In the genomic region with DNA sequence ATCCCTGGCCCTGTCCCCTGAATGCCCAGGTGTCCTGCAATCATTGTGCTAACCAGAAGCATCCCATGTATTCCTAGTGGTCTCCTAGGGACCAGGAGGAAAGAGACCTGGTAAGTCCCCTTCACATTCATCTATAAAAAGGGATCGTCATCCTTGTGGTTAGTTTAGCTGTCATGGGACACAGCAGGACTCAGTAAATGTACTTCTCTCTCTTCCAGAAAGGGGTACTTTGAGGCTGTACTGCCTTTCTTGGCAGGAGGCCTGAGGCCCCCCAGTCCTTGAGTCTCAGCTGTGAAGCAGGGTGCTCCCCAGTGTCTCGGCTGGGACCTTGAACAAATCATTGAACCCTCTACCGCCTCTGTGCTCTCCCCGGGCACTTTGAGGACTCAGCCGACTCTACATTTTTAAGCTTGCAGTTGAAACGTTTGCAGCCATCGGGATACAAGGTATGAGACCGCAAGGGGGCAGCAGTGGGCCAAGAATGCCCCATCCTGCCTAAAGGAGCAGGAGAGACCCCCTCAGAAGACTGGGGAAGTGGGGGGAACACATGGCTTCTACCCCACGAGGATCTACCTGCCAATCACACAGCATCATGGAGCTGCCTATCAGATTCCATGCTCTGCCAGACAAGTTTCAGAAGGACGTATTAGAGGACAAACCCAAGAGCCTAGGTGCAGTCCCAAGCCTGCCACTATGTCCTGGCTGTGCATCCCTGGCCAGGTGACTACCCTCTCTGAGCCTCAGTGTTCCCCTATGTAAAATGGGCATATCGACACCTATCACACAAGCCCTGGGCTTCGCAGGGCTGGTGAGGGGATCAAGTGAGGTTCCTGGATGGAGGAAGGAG, we compare ENCODE assay signal across 8 cellular contexts. TPM values are rescaled to one million over a fixed set of nuclear protein-coding genes. Genes with fewer than 3 reads are reported as not detected.
DNase-seq lines count a peak whose midpoint lies in the region; ATAC-seq and TF ChIP-seq lines count a peak whose summit lies in the region.

No MANE protein-coding gene starts in this region.

- WGBS in esophagus squamous epithelium, 2 donors, result 16 to 34% methylated on average over 5 to 10 of the region's 12 CpGs

- no peak overlapping the region for H3K4me3 ChIP-seq in BLaER1
- no peak overlapping the region for H3K4me3 ChIP-seq in GM23338
- no peak overlapping the region for H3K4me3 ChIP-seq in esophagus squamous epithelium

- no peak overlapping the region; the same call in 2 of the 3 replicates for H3K4me3 Mint-ChIP-seq in GM23338
- no peak overlapping the region for H3K4me3 Mint-ChIP-seq in nephron progenitor cell

- H3K36me3 ChIP-seq in BLaER1 (peaks cover 13% of the 10 kb centered on the region), GM23338 (ENCODE audit: insufficient read depth) (no peaks in the 10 kb centered on the region), esophagus squamous epithelium (peaks cover 0 to 15% (median 7%) of the 10 kb centered on the region in 3 donors)

- H3F3A ChIP-seq in GM23338 (replicated peaks; ENCODE audit: low read depth), result peaks cover 13% of the 10 kb centered on the region

- H3K4me1 Mint-ChIP-seq in GM23338 (peaks cover 28% of the 10 kb centered on the region), nephron progenitor cell (peaks cover 55% of the 10 kb centered on the region)

- peak; percentile 91 for TF ChIP-seq CTCF in GM23338 (conservative IDR thresholded peaks at IDR 0.05; ENCODE audit: low read depth in 2 of 2)
- peak; percentile 45 to 70 (median 62) for TF ChIP-seq CTCF in esophagus squamous epithelium (IDR thresholded peaks at IDR 0.05)
- TF ChIP-seq CTCF in nephron progenitor cell (IDR thresholded peaks at IDR 0.05), result peak; percentile 80

- no peak for TF ChIP-seq POLR2A in esophagus squamous epithelium (IDR thresholded peaks at IDR 0.05)

- peaks cover 85% of the 10 kb centered on the region for H3K4me1 ChIP-seq in BLaER1
- peaks cover 9% of the 10 kb centered on the region; the same call in 1 of the 2 replicates for H3K4me1 ChIP-seq in GM23338 (ENCODE audit: insufficient read depth)
- H3K4me1 ChIP-seq in esophagus squamous epithelium, result peaks cover 23 to 81% (median 52%) of the 10 kb centered on the region in 3 donors

- peak overlapping the region; percentile 56 for H3K4me2 ChIP-seq in BLaER1
- H3K4me2 ChIP-seq in GM23338, result no peak overlapping the region

- ATAC-seq in GM23338, result peak; percentile 37

- H4K20me1 ChIP-seq in BLaER1 (peaks cover 22% of the 10 kb centered on the region), GM23338 (replicated peaks; ENCODE audit: insufficient read depth) (no peaks in the 10 kb centered on the region)

- H2AFZ ChIP-seq in GM23338, result 0 out of 2 replicates have a peak overlapping the region, but pooled peaks have one; percentile 8

- H3K79me2 ChIP-seq in GM23338 (replicated peaks; ENCODE audit: insufficient read depth), result peaks cover 13% of the 10 kb centered on the region; the same call in 1 of the 2 replicates

- no peaks in the 10 kb centered on the region for H3K9me2 ChIP-seq in GM23338 (ENCODE audit: insufficient read depth)

- H3K9me3 Mint-ChIP-seq in GM23338 (no peaks in the 10 kb centered on the region; the same call in 2 of the 3 replicates), nephron progenitor cell (no peaks in the 10 kb centered on the region)

- H3K9ac ChIP-seq in BLaER1, result peak overlapping the region; percentile 58

- peaks cover 32% of the 10 kb centered on the region for H3K27me3 Mint-ChIP-seq in GM23338 (ENCODE audit: insufficient read depth, low read depth, poor library complexity)
- peaks cover 11% of the 10 kb centered on the region for H3K27me3 Mint-ChIP-seq in nephron progenitor cell (ENCODE audit: low read depth, poor library complexity)

- H3K9me3 ChIP-seq in BLaER1 (no peaks in the 10 kb centered on the region), esophagus squamous epithelium (no peaks in the 10 kb centered on the region)

- H3K27ac ChIP-seq in BLaER1 (no peak overlapping the region; the same call in 1 of the 2 replicates), GM23338 (ENCODE audit: low read depth) (no peak overlapping the region), esophagus squamous epithelium (peak overlapping the region in 1 of 4 donors; percentile 26)

- peak; percentile 91 for DNase-seq in GM23338 (ENCODE audit: low spot score)
- DNase-seq in OCI-M2 (lab: John Stamatoyannopoulos, UW; ENCODE audit: unreplicated experiment), result peak; percentile 31
- DNase-seq in activated T-cell treated with anti-CD3 and anti-CD28 coated beads for 4 hours, result peak; percentile 73
- no peak for DNase-seq in esophagus squamous epithelium (lab: John Stamatoyannopoulos, UW)
- peak; percentile 92 for DNase-seq in nephron progenitor cell
- DNase-seq in stimulated activated naive CD4-positive, alpha-beta T cell treated with Interleukin-2 at 50 U/mL for 16 hours (lab: John Stamatoyannopoulos, UW), result peak; percentile 59
- DNase-seq in NCI-H187 treated with DMSO at 0.1 percent for 48 hours (lab: John Stamatoyannopoulos, UW), result no peak

- intact Hi-C loops in esophagus squamous epithelium (cut with DNase I), result no loop called here

- H3K27me3 ChIP-seq in BLaER1, result no peaks in the 10 kb centered on the region
- H3K27me3 ChIP-seq in GM23338 (ENCODE audit: insufficient read depth), result no peaks in the 10 kb centered on the region
- H3K27me3 ChIP-seq in esophagus squamous epithelium, result no peaks in the 10 kb centered on the region

- H3K27ac Mint-ChIP-seq in GM23338 (no peak overlapping the region; the same call in 1 of the 2 replicates), nephron progenitor cell (no peak overlapping the region)

- H3K36me3 Mint-ChIP-seq in GM23338 (ENCODE audit: low read depth), result peaks cover 15% of the 10 kb centered on the region
- peaks cover 12% of the 10 kb centered on the region for H3K36me3 Mint-ChIP-seq in nephron progenitor cell (ENCODE audit: low read depth)

TF ChIP-seq in GM23338, 12 proteins besides CTCF, POLR2A, EP300 and RAD21 (continues in another document):
- TF ChIP-seq JUNB (IDR thresholded peaks at IDR 0.05; ENCODE audit: unreplicated experiment) (no peak), POLR2AphosphoS5 (IDR thresholded peaks at IDR 0.05; ENCODE audit: low read depth) (no peak), EZH2 (IDR thresholded peaks at IDR 0.05; ENCODE audit: low read depth, unreplicated experiment) (no peak), STAT1 (IDR thresholded peaks at IDR 0.05; ENCODE audit: unreplicated experiment) (no peak), REST (IDR thresholded peaks at IDR 0.05; ENCODE audit: unreplicated experiment) (no peak), CREB1 (CRISPR knock-in tag; IDR thresholded peaks at IDR 0.05; ENCODE audit: low read depth) (0 out of 2 replicates have a peak, but pooled peaks have one; percentile 8)

RNA-seq across cellular contexts. Expression of gene PHYKPL, which starts 2.4 kb away (rescaled TPM):
- 12.4 and 15.9 TPM in 2 replicates for total RNA-seq in GM23338 (2014; rRNA removed; shearing (Covaris generic))
- 17.8 and 20.8 TPM in 2 replicates for polyA plus RNA-seq in GM23338 (2016; fragmentation: Nextera tagmentation; extraction: Ambion mirVana)
- total RNA-seq in esophagus squamous epithelium, result 10 to 100 TPM; 15.8 to 57.4 (median 21.9) TPM

RNA-seq across cellular contexts. Expression of gene HNRNPAB, which starts 30.6 kb away (rescaled TPM):
- total RNA-seq in GM23338 (2014; rRNA removed; shearing (Covaris generic)), result 304 and 345 TPM in 2 replicates
- 579 and 599 TPM in 2 replicates for polyA plus RNA-seq in GM23338 (2016; fragmentation: Nextera tagmentation; extraction: Ambion mirVana)
- total RNA-seq in esophagus squamous epithelium, result 100 to 1,000 TPM; 123 to 150 (median 135) TPM

RNA-seq across cellular contexts. Expression of gene GMCL2, which starts 47.8 kb away (rescaled TPM):
- total RNA-seq in GM23338 (2014; rRNA removed; shearing (Covaris generic)), result 0.07 and 0.08 TPM in 2 replicates
- not detected in 2 replicates for polyA plus RNA-seq in GM23338 (2016; fragmentation: Nextera tagmentation; extraction: Ambion mirVana)
- not detected for total RNA-seq in esophagus squamous epithelium

Comparison
In these comparisons a context has a peak if more than half of its experiments do, and no peak if none do; other contexts are left out.
1. DNase-seq: peak in GM23338 (single experiment), OCI-M2 (single experiment), activated T-cell treated with anti-CD3 and anti-CD28 coated beads for 4 hours (single experiment), nephron progenitor cell (single experiment) and stimulated activated naive CD4-positive, alpha-beta T cell treated with Interleukin-2 at 50 U/mL for 16 hours (single experiment); none in esophagus squamous epithelium (single experiment) and NCI-H187 treated with DMSO at 0.1 percent for 48 hours (single experiment).
2. Peak in every context shown above with its lines, with median percentiles within 50 percentile points of each other: CTCF ChIP-seq.